Comparison of ENCODE assay signal across 8 cellular contexts in the genomic region with DNA sequence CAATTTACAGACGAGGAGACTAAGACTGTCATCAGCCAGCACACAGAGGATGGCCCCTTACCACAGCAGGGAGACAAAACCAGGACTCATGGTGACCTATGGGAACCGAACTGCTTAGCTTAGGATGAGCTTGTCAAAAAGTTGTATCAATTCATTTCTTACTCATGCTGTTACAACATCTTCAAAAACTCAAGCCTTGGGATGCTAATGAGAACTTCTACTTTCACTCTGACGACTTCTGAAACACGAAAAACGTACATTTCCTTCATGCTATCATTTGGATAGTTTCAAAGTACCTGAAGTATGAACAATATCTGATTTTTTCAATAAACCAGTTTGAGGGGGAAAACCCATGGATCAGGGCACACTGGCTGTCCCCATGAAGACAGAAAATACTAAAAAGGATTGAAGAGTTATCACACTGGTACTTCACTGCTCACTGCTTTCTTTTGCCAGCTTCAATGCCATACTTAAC. TPM values are rescaled to one million over a fixed set of nuclear protein-coding genes. Genes with fewer than 3 reads are reported as not detected.
A peak's percentile ranks its signal among the peaks of the same experiment; 100 is the strongest.
DNase-seq lines count a peak whose midpoint lies in the region; ATAC-seq and TF ChIP-seq lines count a peak whose summit lies in the region.

No MANE protein-coding gene starts in this region.

- peaks cover 22 to 47% (median 27%) of the 10 kb centered on the region in 3 donors for H3K4me1 Mint-ChIP-seq in IgD-negative memory B cell

- ATAC-seq in GM18858 (IDR thresholded peaks at IDR 0.05; ENCODE audit: unreplicated experiment), result peak; percentile 67
- ATAC-seq in GM21737 (IDR thresholded peaks at IDR 0.05; ENCODE audit: unreplicated experiment), result peak; percentile 73

- peaks cover 5% of the 10 kb centered on the region for H3K36me3 Mint-ChIP-seq in IgD-negative memory B cell

- H3K4me1 ChIP-seq in effector memory CD4-positive, alpha-beta T cell (ENCODE audit: control insufficient read depth, insufficient read depth, low read length, poor library complexity, severe bottlenecking), result peaks cover 36% of the 10 kb centered on the region

- H3K27me3 Mint-ChIP-seq in IgD-negative memory B cell, result no peaks in the 10 kb centered on the region

- no peaks in the 10 kb centered on the region for H3K9me3 ChIP-seq in effector memory CD4-positive, alpha-beta T cell (ENCODE audit: control insufficient read depth, low read length)

- H3K27me3 ChIP-seq in effector memory CD4-positive, alpha-beta T cell (replicated peaks; ENCODE audit: control insufficient read depth, insufficient read depth, low read length, poor library complexity, severe bottlenecking), result no peaks in the 10 kb centered on the region

- H3K36me3 ChIP-seq in effector memory CD4-positive, alpha-beta T cell (ENCODE audit: control insufficient read depth, insufficient read depth, low read length), result no peaks in the 10 kb centered on the region

- peak overlapping the region; percentile 91 to 98 (median 96) for H3K27ac Mint-ChIP-seq in IgD-negative memory B cell

- peak overlapping the region; percentile 41 for H3K4me3 ChIP-seq in effector memory CD4-positive, alpha-beta T cell (ENCODE audit: insufficient read depth, low read depth, low read length, poor library complexity, severe bottlenecking)

- peak overlapping the region; percentile 82 for H3K27ac ChIP-seq in effector memory CD4-positive, alpha-beta T cell (ENCODE audit: insufficient read depth, low read length, poor library complexity, severe bottlenecking)

- no peak for TF ChIP-seq POLR2A in erythroblast (IDR thresholded peaks at IDR 0.05; ENCODE audit: low read length)

- no peak for DNase-seq in effector memory CD4-positive, alpha-beta T cell
- no peak for DNase-seq in erythroblast (lab: John Stamatoyannopoulos, UW)
- no peak for DNase-seq in NCI-H128 (lab: John Stamatoyannopoulos, UW; ENCODE audit: unreplicated experiment)
- DNase-seq in activated gamma-delta T cell (lab: John Stamatoyannopoulos, UW), result no peak
- DNase-seq in NCI-H510A (lab: John Stamatoyannopoulos, UW), result no peak

- peak overlapping the region; percentile 64 to 89 (median 78) for H3K4me3 Mint-ChIP-seq in IgD-negative memory B cell

- peaks cover 0 to 2% (median 0%) of the 10 kb centered on the region in 3 donors for H3K9me3 Mint-ChIP-seq in IgD-negative memory B cell

RNA-seq across cellular contexts. Expression of gene HIVEP2, which starts 31.9 kb away (rescaled TPM):
- polyA plus RNA-seq in IgD-negative memory B cell, result 5.9 TPM
